Comparison of ENCODE assay signal across 8 cellular contexts in genomic region chr7:7968544-7969305, GRCh38. TPM values are rescaled to one million over a fixed set of nuclear protein-coding genes. Genes with fewer than 3 reads are reported as not detected.
A peak's percentile ranks its signal among the peaks of the same experiment; 100 is the strongest.
DNase-seq lines count a peak whose midpoint lies in the region; ATAC-seq and TF ChIP-seq lines count a peak whose summit lies in the region.

TSS of gene GLCCI1 (plus strand) at chr7:7968796. CDS start at chr7:7969351, 555 bp downstream.

- H2BK12ac ChIP-seq in trophoblast cell (ENCODE audit: low read length): peak within 1 kb of the TSS; percentile 8

- WGBS in trophoblast cell (ENCODE audit: extremely low coverage, insufficient coverage, insufficient read length): no CpG with 5 or more reads among the region's 77 CpGs
- WGBS in transverse colon (ENCODE audit: low coverage in 1 of 2), 2 donors: 0 to 1% methylated on average over 1 to 39 of the region's 77 CpGs

- peak within 1 kb of the TSS; percentile 83 for H2BK5ac ChIP-seq in trophoblast cell (ENCODE audit: low read depth, low read length, poor library complexity)

- peaks cover 12% of the 10 kb centered on the region for H3K79me1 ChIP-seq in trophoblast cell (ENCODE audit: low read length)

- H3K9me3 ChIP-seq in adipocyte (ENCODE audit: control insufficient read depth, low read length) (no peaks in the 10 kb centered on the region), trophoblast cell (ENCODE audit: insufficient read depth, low read depth, low read length) (no peaks in the 10 kb centered on the region), transverse colon (no peaks in the 10 kb centered on the region)

- peak within 1 kb of the TSS; percentile 87 for H3K14ac ChIP-seq in trophoblast cell (ENCODE audit: low read length)

- ATAC-seq in HG02798 (IDR thresholded peaks at IDR 0.05; ENCODE audit: poor library complexity, unreplicated experiment): peak; percentile 85

- H3K23ac ChIP-seq in trophoblast cell (ENCODE audit: low read length): no peak within 1 kb of the TSS

- H4K12ac ChIP-seq in trophoblast cell (ENCODE audit: low read depth, low read length): peak within 1 kb of the TSS; percentile 65

- peak within 1 kb of the TSS; percentile 21 for H2AK5ac ChIP-seq in trophoblast cell (ENCODE audit: low read length)

- TF ChIP-seq CTCF in GM12875 (IDR thresholded peaks at IDR 0.05; ENCODE audit: borderline replicate concordance, insufficient read depth, low read depth, low read length) (no peak), transverse colon (IDR thresholded peaks at IDR 0.05) (peak in 1 of 5 experiments; percentile 2)

- H3K4me1 ChIP-seq in adipocyte (ENCODE audit: control insufficient read depth, insufficient read depth, low read length): peaks cover 17% of the 10 kb centered on the region
- H3K4me1 ChIP-seq in trophoblast cell (ENCODE audit: control insufficient read depth in 1 of 2, insufficient read depth in 2 of 2, low read length in 2 of 2): peaks cover 0 to 4% of the 10 kb centered on the region in 2 experiments
- peaks cover 0 to 21% (median 8%) of the 10 kb centered on the region in 4 donors for H3K4me1 ChIP-seq in transverse colon

- peaks cover 11% of the 10 kb centered on the region for H3K79me2 ChIP-seq in trophoblast cell (ENCODE audit: control insufficient read depth, insufficient read depth, low read length, poor library complexity)

- H3K4me3 ChIP-seq in GM12875 (ENCODE audit: low read depth, low read length): peak within 1 kb of the TSS; percentile 79
- peak within 1 kb of the TSS; percentile 86 for H3K4me3 ChIP-seq in adipocyte (ENCODE audit: low read length)
- H3K4me3 ChIP-seq in trophoblast cell (ENCODE audit: low read depth, low read length): peak within 1 kb of the TSS; percentile 99
- peak within 1 kb of the TSS; percentile 78 to 100 (median 96) for H3K4me3 ChIP-seq in transverse colon

- H3K36me3 ChIP-seq in adipocyte (ENCODE audit: control insufficient read depth, insufficient read depth, low read length, severe bottlenecking) (no peaks in the 10 kb centered on the region), trophoblast cell (ENCODE audit: control insufficient read depth in 1 of 2, insufficient read depth in 2 of 2, low read length in 2 of 2) (no peaks in the 10 kb centered on the region), transverse colon (no peaks in the 10 kb centered on the region)

- intact Hi-C loops in cardiac septum (cut with DNase I): loop anchor here (2.0 to 10.0 kb wide), 3 partner anchors 204 to 330 kb away; no protein-coding TSS in a partner anchor
- intact Hi-C loops in transverse colon (cut with DNase I; ENCODE audit: low total_unique reads): no loop called here

- peak within 1 kb of the TSS; percentile 86 for H4K8ac ChIP-seq in trophoblast cell (ENCODE audit: low read depth, low read length)

- TF ChIP-seq EP300 in transverse colon (IDR thresholded peaks at IDR 0.05; ENCODE audit: low read depth): no peak

- H3K4me2 ChIP-seq in trophoblast cell (ENCODE audit: low read length): peak within 1 kb of the TSS; percentile 100

- peak within 1 kb of the TSS; percentile 86 for H2BK120ac ChIP-seq in trophoblast cell (ENCODE audit: insufficient read depth, low read length, poor library complexity)

- H3K27ac ChIP-seq in trophoblast cell (ENCODE audit: low read depth, low read length): peak within 1 kb of the TSS; percentile 88
- peak within 1 kb of the TSS; percentile 95 to 100 (median 98) for H3K27ac ChIP-seq in transverse colon

- H3K9ac ChIP-seq in adipocyte (ENCODE audit: low read length) (peak within 1 kb of the TSS; percentile 92), trophoblast cell (ENCODE audit: low read length) (peak within 1 kb of the TSS; percentile 96)

- H2AFZ ChIP-seq in trophoblast cell (ENCODE audit: insufficient read depth, low read length, poor library complexity): peak within 1 kb of the TSS; percentile 91

- H4K91ac ChIP-seq in trophoblast cell (ENCODE audit: low read depth, low read length): peak within 1 kb of the TSS; percentile 98

- peak within 1 kb of the TSS; percentile 99 for H3K18ac ChIP-seq in trophoblast cell (ENCODE audit: low read length)

- in situ Hi-C loops in transverse colon (cut with MboI; ENCODE audit: low pct_ligation_motif_present in 1 of 4, low pct_unique_long_range_greater_than_20kb in 1 of 4, low sequenced_read_pairs in 3 of 4): no loop called here

- DNase-seq in NCI-H1436 (lab: John Stamatoyannopoulos, UW) (peak; percentile 97), T follicular helper cell (ENCODE audit: low read depth) (peak; percentile 94), adipocyte (ENCODE audit: low read depth) (peak; percentile 98), cardiac septum (ENCODE audit: low spot score) (peak; percentile 99), trophoblast cell (peak; percentile 93 to 97), transverse colon (peak; percentile 97)

- H3K27me3 ChIP-seq in adipocyte (replicated peaks; ENCODE audit: control insufficient read depth, insufficient read depth, low read length) (no peaks in the 10 kb centered on the region), trophoblast cell (ENCODE audit: insufficient read depth, low read length) (no peaks in the 10 kb centered on the region), transverse colon (no peaks in the 10 kb centered on the region)

- TF ChIP-seq POLR2A in transverse colon (IDR thresholded peaks at IDR 0.05): peak; percentile 93

- peak within 1 kb of the TSS; percentile 90 for H3K4ac ChIP-seq in trophoblast cell (ENCODE audit: low read depth, low read length)

RNA-seq across cellular contexts. Expression of gene GLCCI1, which starts in this region (rescaled TPM):
- total RNA-seq in cardiac septum: 5.1 TPM
- polyA plus RNA-seq in trophoblast cell (2013): 12.8 and 14.0 TPM in 2 replicates
- 10 to 100 TPM in 2 of 4 donors, 1 to 10 TPM in 2; 1.9 to 15.7 (median 11.8) TPM for total RNA-seq in transverse colon

Comparison
In these comparisons a context has a peak if more than half of its experiments do, and no peak if none do; other contexts are left out.
1. Peak in every context shown above with its lines: DNase-seq, ATAC-seq, H3K4me3 ChIP-seq and H3K27ac ChIP-seq.